8 cellular contexts compared by ENCODE assay signal in genomic region chr1:26471201-26471497, GRCh38. TPM values are rescaled to one million over a fixed set of nuclear protein-coding genes. Genes with fewer than 3 reads are reported as not detected.
A peak's percentile ranks its signal among the peaks of the same experiment; 100 is the strongest.
DNase-seq lines count a peak whose midpoint lies in the region; ATAC-seq and TF ChIP-seq lines count a peak whose summit lies in the region.

No MANE protein-coding gene starts in this region.

- peak overlapping the region; percentile 100 for H3K27ac ChIP-seq in BLaER1
- no peak overlapping the region for H3K27ac ChIP-seq in muscle layer of duodenum (ENCODE audit: low read length)

- H3K36me3 ChIP-seq in BLaER1 (peaks cover 62% of the 10 kb centered on the region), muscle layer of duodenum (ENCODE audit: control insufficient read depth in 1 of 2, insufficient read depth in 2 of 2, low read length in 2 of 2) (peaks cover 28 to 33% of the 10 kb centered on the region in 2 donors)

- H3K4me3 ChIP-seq in BLaER1: peak overlapping the region; percentile 97
- peak overlapping the region; percentile 71 for H3K4me3 ChIP-seq in Jurkat, Clone E6-1 (ENCODE audit: low read length)
- peak overlapping the region; percentile 64 to 81 for H3K4me3 ChIP-seq in muscle layer of duodenum (ENCODE audit: low read depth in 1 of 2, low read length in 2 of 2)

- H3K36me3 Mint-ChIP-seq in brain: peaks cover 46% of the 10 kb centered on the region

- TF ChIP-seq CTCF in brain (conservative IDR thresholded peaks at IDR 0.05): no peak

- no peaks in the 10 kb centered on the region for H3K27me3 ChIP-seq in BLaER1
- H3K27me3 ChIP-seq in muscle layer of duodenum (ENCODE audit: low read depth, low read length): no peaks in the 10 kb centered on the region

- H3K4me1 ChIP-seq in BLaER1: peaks cover 50% of the 10 kb centered on the region
- peaks cover 12 to 32% of the 10 kb centered on the region in 2 donors for H3K4me1 ChIP-seq in muscle layer of duodenum (ENCODE audit: control insufficient read depth in 1 of 2, insufficient read depth in 2 of 2, low read length in 2 of 2)

- H3K27me3 Mint-ChIP-seq in brain: peaks cover 12% of the 10 kb centered on the region

- no peak for ATAC-seq in GM21529 (IDR thresholded peaks at IDR 0.05; ENCODE audit: unreplicated experiment)

- H3K9me3 ChIP-seq in BLaER1 (no peaks in the 10 kb centered on the region), muscle layer of duodenum (ENCODE audit: control insufficient read depth in 1 of 2, low read length in 2 of 2) (no peaks in the 10 kb centered on the region)

- peak overlapping the region; percentile 100 for H3K9ac ChIP-seq in BLaER1

- peak overlapping the region; percentile 100 for H3K4me2 ChIP-seq in BLaER1

- DNase-seq in Jurkat, Clone E6-1 (ENCODE audit: low read depth, low spot score): no peak
- DNase-seq in NCI-H446 (lab: John Stamatoyannopoulos, UW): no peak
- no peak for DNase-seq in kidney tubule cell (ENCODE audit: low spot score)
- no peak for DNase-seq in AG20443 (ENCODE audit: low spot score)

- H3K9me3 Mint-ChIP-seq in brain: no peaks in the 10 kb centered on the region

- H4K20me1 ChIP-seq in BLaER1: peaks cover 50% of the 10 kb centered on the region

- peak overlapping the region; percentile 92 to 99 (median 98) for H3K27ac Mint-ChIP-seq in brain

- peak overlapping the region; percentile 84 to 95 (median 93) for H3K4me3 Mint-ChIP-seq in brain

- H3K4me1 Mint-ChIP-seq in brain: peaks cover 76% of the 10 kb centered on the region

RNA-seq across cellular contexts. Expression of gene HMGN2, which starts 1.1 kb away (rescaled TPM):
- polyA plus RNA-seq in Jurkat, Clone E6-1 (2012; ENCODE audit: insufficient read depth, insufficient read length): 1,237 TPM
- polyA plus RNA-seq in brain (ENCODE audit: insufficient read depth, low read depth, low replicate concordance): 1,696 TPM

RNA-seq across cellular contexts. Expression of gene DHDDS, which starts 39.0 kb away (rescaled TPM):
- 31.5 TPM for polyA plus RNA-seq in Jurkat, Clone E6-1 (2012; ENCODE audit: insufficient read depth, insufficient read length)
- polyA plus RNA-seq in brain (ENCODE audit: insufficient read depth, low read depth, low replicate concordance): 37.8 TPM

RNA-seq across cellular contexts. Expression of gene RPS6KA1, which starts 58.4 kb away (rescaled TPM):
- polyA plus RNA-seq in Jurkat, Clone E6-1 (2012; ENCODE audit: insufficient read depth, insufficient read length): 47.3 TPM
- 24.0 TPM for polyA plus RNA-seq in brain (ENCODE audit: insufficient read depth, low read depth, low replicate concordance)
